In the genomic region with DNA sequence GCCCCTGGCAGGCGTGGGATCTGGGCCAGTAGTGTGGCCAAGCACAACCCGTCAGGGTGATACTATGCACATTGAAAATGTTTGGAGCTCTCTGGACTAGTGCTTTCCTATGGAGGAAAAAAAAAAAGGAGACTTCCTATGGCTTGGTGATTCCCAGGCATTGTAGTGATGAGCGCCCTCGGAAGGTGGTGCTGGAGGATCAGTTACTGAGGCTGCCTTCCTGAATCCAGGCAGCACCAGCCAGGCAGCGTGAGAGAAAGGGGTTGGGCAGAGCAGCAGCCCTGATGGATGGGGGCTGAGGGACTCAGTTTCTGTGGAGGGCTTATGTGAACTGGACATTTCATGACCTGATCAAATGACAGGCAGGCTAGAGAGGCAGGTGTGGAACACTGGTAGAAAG, we compare ENCODE assay signal across 34 cellular contexts.
"Had no signal": no experiment of that assay in that cellular context is flagged by ENCODE, and none has a peak within 500 bp of the region (broad histone marks: within the 10 kb centered on the region; RNA-seq: fewer than 3 reads in every experiment).

No MANE protein-coding gene starts in this region.

- FAIRE-seq: colon, TTC549 had no signal

- H3K27me3 Mint-ChIP-seq: activated naive CD8-positive, alpha-beta T cell treated with anti-CD3 and anti-CD28 coated beads for 36 hours had no signal

- H3K9ac ChIP-seq: parathyroid adenoma had no signal

- H3K27ac ChIP-seq: adrenal gland, body of pancreas, gastrocnemius medialis, lower lobe of right lung, parathyroid adenoma, psoas muscle, stomach, thyroid gland, upper lobe of right lung, VCaP had no signal

- H3K4me3 Mint-ChIP-seq: activated naive CD4-positive, alpha-beta T cell treated with anti-CD3 and anti-CD28 coated beads for 36 hours; activated naive CD8-positive, alpha-beta T cell treated with anti-CD3 and anti-CD28 coated beads for 36 hours; activated T-helper 1 cell treated with anti-CD3 and anti-CD28 coated beads, Interleukin-12 subunit alpha, Interleukin-12 subunit beta, Interleukin-2, Interleukin-4 antibody, amounts not matched to agents 30 ng/mL and 10 ng/mL and 1 ng/mL, durations not matched to agents 14 hours and 24 hours and 36 hours; natural killer cell treated with Interleukin-12 subunit alpha and Interleukin-12 subunit beta and Interleukin-15 and Interleukin-18, amount 100 ng/mL, for 72 hours; stimulated activated naive B cell treated with anti-CD40 and anti-IgM and Interleukin-4, amounts not matched to agents 10 μg/mL and 1 μg/mL and 100 μg/mL, for 72 hours had no signal

- H3K27me3 ChIP-seq: adrenal gland, body of pancreas, gastrocnemius medialis, thyroid gland, upper lobe of right lung had no signal

- ATAC-seq: activated CD4-positive, CD25-positive, alpha-beta regulatory T cell treated with anti-CD3 and anti-CD28 coated beads, Interleukin-2, amount 50 U/mL, for 24 hours; body of pancreas; gastrocnemius medialis; left lobe of liver; lower lobe of right lung; mucosa of descending colon; natural killer cell treated with Interleukin-12 subunit alpha and Interleukin-12 subunit beta and Interleukin-15 and Interleukin-18, amount 100 ng/mL, for 72 hours; psoas muscle; stimulated activated naive B cell treated with anti-CD40 and anti-IgM and Interleukin-4, amounts not matched to agents 10 μg/mL and 1 μg/mL and 100 μg/mL, for 72 hours; upper lobe of right lung had no signal

- H3K36me3 ChIP-seq: adrenal gland, gastrocnemius medialis, lower lobe of right lung, stomach, thyroid gland, upper lobe of right lung had no signal

- H3K9me3 Mint-ChIP-seq: activated naive CD4-positive, alpha-beta T cell treated with anti-CD3 and anti-CD28 coated beads for 36 hours; activated naive CD8-positive, alpha-beta T cell treated with anti-CD3 and anti-CD28 coated beads for 36 hours; activated T-helper 1 cell treated with anti-CD3 and anti-CD28 coated beads, Interleukin-12 subunit alpha, Interleukin-12 subunit beta, Interleukin-2, Interleukin-4 antibody, amounts not matched to agents 30 ng/mL and 10 ng/mL and 1 ng/mL, durations not matched to agents 14 hours and 24 hours and 36 hours; natural killer cell treated with Interleukin-12 subunit alpha and Interleukin-12 subunit beta and Interleukin-15 and Interleukin-18, amount 100 ng/mL, for 72 hours; stimulated activated naive B cell treated with anti-CD40 and anti-IgM and Interleukin-4, amounts not matched to agents 10 μg/mL and 1 μg/mL and 100 μg/mL, for 72 hours had no signal

- H3K79me2 ChIP-seq: parathyroid adenoma had no signal

- H2AFZ ChIP-seq: parathyroid adenoma had no signal

- H3K27ac Mint-ChIP-seq: activated naive CD4-positive, alpha-beta T cell treated with anti-CD3 and anti-CD28 coated beads for 36 hours; activated naive CD8-positive, alpha-beta T cell treated with anti-CD3 and anti-CD28 coated beads for 36 hours; activated T-helper 1 cell treated with anti-CD3 and anti-CD28 coated beads, Interleukin-12 subunit alpha, Interleukin-12 subunit beta, Interleukin-2, Interleukin-4 antibody, amounts not matched to agents 30 ng/mL and 10 ng/mL and 1 ng/mL, durations not matched to agents 14 hours and 24 hours and 36 hours; natural killer cell treated with Interleukin-12 subunit alpha and Interleukin-12 subunit beta and Interleukin-15 and Interleukin-18, amount 100 ng/mL, for 72 hours; stimulated activated naive B cell treated with anti-CD40 and anti-IgM and Interleukin-4, amounts not matched to agents 10 μg/mL and 1 μg/mL and 100 μg/mL, for 72 hours had no signal

- H3K4me1 ChIP-seq: adrenal gland, body of pancreas, gastrocnemius medialis, lower lobe of right lung, psoas muscle, stomach, upper lobe of right lung had no signal

- H3K36me3 Mint-ChIP-seq: activated naive CD8-positive, alpha-beta T cell treated with anti-CD3 and anti-CD28 coated beads for 36 hours; natural killer cell treated with Interleukin-12 subunit alpha and Interleukin-12 subunit beta and Interleukin-15 and Interleukin-18, amount 100 ng/mL, for 72 hours; stimulated activated naive B cell treated with anti-CD40 and anti-IgM and Interleukin-4, amounts not matched to agents 10 μg/mL and 1 μg/mL and 100 μg/mL, for 72 hours had no signal

- DNase-seq: activated CD4-positive, alpha-beta T cell treated with anti-CD3 and anti-CD28 coated beads for 48 hours; activated CD4-positive, alpha-beta T cell treated with anti-CD3 and anti-CD28 coated beads, Interleukin-2, amount 50 U/mL, for 48 hours; activated effector memory CD4-positive, alpha-beta T cell treated with anti-CD3 and anti-CD28 coated beads, Interleukin-2, amount 50 U/mL, for 16 hours; activated naive CD4-positive, alpha-beta T cell treated with anti-CD3 and anti-CD28 coated beads for 36 hours; activated naive CD8-positive, alpha-beta T cell treated with anti-CD3 and anti-CD28 coated beads for 36 hours; activated T-cell treated with anti-CD3 and anti-CD28 coated beads, Interleukin-2, amount 50 U/mL, for 1 hour; adrenal gland; aorta; body of pancreas; dermis blood vessel endothelial cell; effector CD8-positive, alpha-beta T cell; erythroblast; gastrocnemius medialis; glutamatergic neuron; lower lobe of right lung; mesenchymal stem cell; mucosa of descending colon; nucleus accumbens; psoas muscle; stimulated activated CD4-positive, alpha-beta T cell treated with anti-CD3 and anti-CD28 coated beads, Interleukin-15, amount 100 ng/mL, for 24 hours; stimulated activated CD4-positive, alpha-beta T cell treated with anti-CD3 and anti-CD28 coated beads, Interleukin-2, amount 100 ng/mL, for 24 hours; stimulated activated naive B cell treated with anti-CD40 and anti-IgM and Interleukin-4, amounts not matched to agents 10 μg/mL and 1 μg/mL and 100 μg/mL, for 72 hours; stomach; T-helper 9 cell; thyroid gland; upper lobe of right lung had no signal

- H3K4me3 ChIP-seq: adrenal gland, body of pancreas, gastrocnemius medialis, lower lobe of right lung, mucosa of descending colon, psoas muscle, stomach, thyroid gland, upper lobe of right lung had no signal

- H3K9me3 ChIP-seq: adrenal gland, body of pancreas, gastrocnemius medialis, lower lobe of right lung, mucosa of descending colon, psoas muscle, stomach, thyroid gland, upper lobe of right lung had no signal
